Comparison of ENCODE assay signal across 22 cellular contexts in the genomic region with DNA sequence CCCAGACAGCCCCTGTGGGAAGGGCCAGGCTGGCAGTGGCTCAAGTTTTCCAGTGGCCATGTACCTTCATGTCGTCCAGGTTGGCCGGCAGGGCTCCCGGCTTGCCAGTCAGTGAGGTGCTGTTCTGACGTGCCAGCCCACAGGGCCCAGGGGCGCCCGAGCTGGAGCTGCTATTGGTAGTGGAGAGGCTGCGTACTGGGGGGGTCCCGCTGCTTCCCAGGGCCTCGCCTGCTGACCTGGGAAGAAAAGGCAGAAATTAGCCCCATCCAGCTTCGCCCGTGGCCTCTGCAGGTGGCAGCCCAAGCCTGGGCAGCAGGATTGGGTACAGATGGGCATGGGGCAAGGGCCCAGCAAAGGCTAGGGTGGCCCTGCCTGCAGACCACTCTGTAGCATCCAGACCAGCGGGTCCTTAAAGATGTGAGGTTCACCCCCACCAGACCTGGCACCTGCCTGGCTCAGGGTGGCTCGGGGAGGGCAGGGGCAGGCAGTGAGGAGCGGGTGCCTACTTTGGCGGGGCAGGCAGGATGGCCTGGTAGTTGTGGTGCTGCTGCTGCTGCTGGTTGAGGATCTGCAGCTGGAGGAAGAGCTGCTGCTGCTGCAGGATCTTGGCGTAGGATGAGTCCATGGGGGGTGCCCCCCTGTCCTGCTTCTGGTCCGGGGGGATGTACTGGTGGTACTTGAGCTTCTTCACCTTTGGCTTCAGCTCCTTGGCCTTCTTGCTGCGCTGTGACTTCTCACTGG.
"Had no signal": no experiment of that assay in that cellular context is flagged by ENCODE, and none has a peak within 500 bp of the region (broad histone marks: within the 10 kb centered on the region; RNA-seq: fewer than 3 reads in every experiment).

No MANE protein-coding gene starts in this region.

- ATAC-seq: activated CD8-positive, alpha-beta T cell treated with anti-CD3 and anti-CD28 coated beads, Interleukin-2, amount 10 ng/mL, durations not matched to agents 7 days and 5 days; activated T-helper 17 cell treated with anti-CD3 and anti-CD28 coated beads, Interleukin-2, amount 50 U/mL, for 72 hours; foreskin keratinocyte; left lung; naive thymus-derived CD8-positive, alpha-beta T cell; pancreas; right lobe of liver; stimulated activated naive B cell treated with anti-CD40 and anti-IgM and Interleukin-4, amounts not matched to agents 10 μg/mL and 1 μg/mL and 100 μg/mL, for 72 hours had no signal

- H3K9me3 Mint-ChIP-seq: activated naive CD8-positive, alpha-beta T cell treated with anti-CD3 and anti-CD28 coated beads for 36 hours; activated T-helper 17 cell treated with anti-CD3 and anti-CD28 coated beads, Interleukin-2, amount 50 U/mL, for 72 hours; mesothelial cell of epicardium; stimulated activated naive B cell treated with anti-CD40 and anti-IgM and Interleukin-4, amounts not matched to agents 10 μg/mL and 1 μg/mL and 100 μg/mL, for 72 hours; T-helper 2 cell treated with Interferon-gamma antibody and Interleukin-4, amounts not matched to agents 5 μg/mL and 100 μg/mL, for 36 hours had no signal

- H3K4me3 ChIP-seq: left lung, pancreas, right lobe of liver, skin epidermis, transverse colon, uterus had no signal

- H3K27me3 ChIP-seq: foreskin keratinocyte, left lung, pancreas, right lobe of liver, transverse colon, uterus had no signal

- H3K27ac ChIP-seq: foreskin keratinocyte, left lung, pancreas, right lobe of liver, skin epidermis, transverse colon, uterus, WERI-Rb-1 had no signal

- H3K27me3 Mint-ChIP-seq: activated naive CD8-positive, alpha-beta T cell treated with anti-CD3 and anti-CD28 coated beads for 36 hours; activated T-helper 17 cell treated with anti-CD3 and anti-CD28 coated beads, Interleukin-2, amount 50 U/mL, for 72 hours; naive thymus-derived CD8-positive, alpha-beta T cell; stimulated activated naive B cell treated with anti-CD40 and anti-IgM and Interleukin-4, amounts not matched to agents 10 μg/mL and 1 μg/mL and 100 μg/mL, for 72 hours had no signal

- H3K36me3 ChIP-seq: uterus had no signal

- H3K27ac Mint-ChIP-seq: mesothelial cell of epicardium; T-helper 2 cell treated with Interferon-gamma antibody and Interleukin-4, amounts not matched to agents 5 μg/mL and 100 μg/mL, for 36 hours had no signal

- H3K4me1 Mint-ChIP-seq: mesothelial cell of epicardium had no signal

- H3K4me3 Mint-ChIP-seq: activated CD8-positive, alpha-beta T cell treated with anti-CD3 and anti-CD28 coated beads, Interleukin-2, amount 10 ng/mL, durations not matched to agents 7 days and 5 days; activated naive CD8-positive, alpha-beta T cell treated with anti-CD3 and anti-CD28 coated beads for 36 hours; activated T-helper 17 cell treated with anti-CD3 and anti-CD28 coated beads, Interleukin-2, amount 50 U/mL, for 72 hours; mesothelial cell of epicardium; stimulated activated naive B cell treated with anti-CD40 and anti-IgM and Interleukin-4, amounts not matched to agents 10 μg/mL and 1 μg/mL and 100 μg/mL, for 72 hours; T-helper 2 cell treated with Interferon-gamma antibody and Interleukin-4, amounts not matched to agents 5 μg/mL and 100 μg/mL, for 36 hours had no signal

- H3K4me1 ChIP-seq: foreskin keratinocyte, pancreas, right lobe of liver, uterus had no signal

- H3K9me3 ChIP-seq: left lung, pancreas, right lobe of liver, transverse colon, uterus had no signal

- DNase-seq: activated CD4-positive, alpha-beta T cell treated with anti-CD3 and anti-CD28 coated beads for 1 hour; activated CD4-positive, alpha-beta T cell treated with anti-CD3 and anti-CD28 coated beads, Interleukin-2, amount 50 U/mL, for 1 hour; activated CD8-positive, alpha-beta T cell treated with anti-CD3 and anti-CD28 coated beads, Interleukin-2, amount 10 ng/mL, durations not matched to agents 7 days and 5 days; activated naive CD8-positive, alpha-beta T cell treated with anti-CD3 and anti-CD28 coated beads for 36 hours; activated T-cell treated with anti-CD3 and anti-CD28 coated beads, Interleukin-2, amount 50 U/mL, for 1 hour; central memory CD4-positive, alpha-beta T cell; effector memory CD4-positive, alpha-beta T cell; foreskin keratinocyte; mammary epithelial cell; right lobe of liver; stimulated activated CD4-positive, alpha-beta T cell treated with anti-CD3 and anti-CD28 coated beads, Interleukin-2, amount 100 ng/mL, for 24 hours; stimulated activated naive B cell treated with anti-CD40 and anti-IgM and Interleukin-4, amounts not matched to agents 10 μg/mL and 1 μg/mL and 100 μg/mL, for 72 hours; transverse colon; uterus; WERI-Rb-1 had no signal
